ENCODE assay signal across 9 cellular contexts in genomic region chr2:85648619-85649018, GRCh38. TPM values are rescaled to one million over a fixed set of nuclear protein-coding genes. Genes with fewer than 3 reads are reported as not detected.
DNase-seq lines count a peak whose midpoint lies in the region; ATAC-seq lines count a peak whose summit lies in the region.
"Had no signal": no experiment of that assay in that cellular context is flagged by ENCODE, and none has a peak within 500 bp of the region (broad histone marks: within the 10 kb centered on the region; RNA-seq: fewer than 3 reads in every experiment).

No MANE protein-coding gene starts in this region.

- DNase-seq in NCI-H82 (lab: John Stamatoyannopoulos, UW) (peak; percentile 48), NCI-H82 treated with DMSO at 0.1 percent for 48 hours (lab: John Stamatoyannopoulos, UW; ENCODE audit: unreplicated experiment) (no peak), Karpas-422 (peak; percentile 77), astrocyte of the hippocampus (ENCODE audit: low read depth, low spot score) (peak; percentile 54), myocyte (ENCODE audit: low read depth) (peak; percentile 50), NOMO-1 treated with DMSO at 0.1 percent for 48 hours (lab: John Stamatoyannopoulos, UW; ENCODE audit: unreplicated experiment) (no peak)
- DNase-seq: activated T-cell treated with anti-CD3 and anti-CD28 coated beads, Interleukin-2, amount 50 U/mL, for 4 hours had no signal

- no peaks in the 10 kb centered on the region for H3K9me3 ChIP-seq in Karpas-422 (ENCODE audit: low read length)

- no peaks in the 10 kb centered on the region for H4K20me1 ChIP-seq in Karpas-422 (ENCODE audit: insufficient read depth, low read depth, low read length)

- no peak overlapping the region for H2AFZ ChIP-seq in Karpas-422 (ENCODE audit: low read length)

- no peaks in the 10 kb centered on the region for H3K9me2 ChIP-seq in Karpas-422 (replicated peaks; ENCODE audit: insufficient read depth, low read length)

- H3K4me1 ChIP-seq in Karpas-422 (ENCODE audit: low read length), result no peaks in the 10 kb centered on the region

- H3K27me3 ChIP-seq in Karpas-422 (ENCODE audit: low read length), result no peaks in the 10 kb centered on the region

- H3K36me3 ChIP-seq in Karpas-422 (ENCODE audit: insufficient read depth, low read length), result peaks cover 74% of the 10 kb centered on the region

- peaks cover 8% of the 10 kb centered on the region; the same call in 1 of the 2 replicates for H3K79me2 ChIP-seq in Karpas-422 (ENCODE audit: low read length)

- no peak overlapping the region for H3K4me2 ChIP-seq in Karpas-422 (ENCODE audit: low read depth, low read length, poor library complexity, severe bottlenecking)

- H3K9ac ChIP-seq in Karpas-422 (ENCODE audit: low read length), result no peak overlapping the region

- ATAC-seq in HG03039 (IDR thresholded peaks at IDR 0.05; ENCODE audit: unreplicated experiment), result no peak
- no peak for ATAC-seq in HG03159 (IDR thresholded peaks at IDR 0.05; ENCODE audit: unreplicated experiment)

- H3K27ac ChIP-seq in Karpas-422 (ENCODE audit: low read length), result no peak overlapping the region

- H3K4me3 ChIP-seq in Karpas-422 (ENCODE audit: low read length), result no peak overlapping the region

RNA-seq across cellular contexts. Expression of gene SFTPB, which starts 19.4 kb away (rescaled TPM):
- total RNA-seq in Karpas-422 (2014; rRNA removed; shearing (Covaris generic); ENCODE audit: low replicate concordance), result not detected in 2 replicates
- total RNA-seq in myocyte, result not detected in 2 replicates
- 0.08 TPM for polyA plus RNA-seq in myocyte (2012)

RNA-seq across cellular contexts. Expression of gene USP39, which starts 32.6 kb away (rescaled TPM):
- 111 and 118 TPM in 2 replicates for total RNA-seq in Karpas-422 (2014; rRNA removed; shearing (Covaris generic); ENCODE audit: low replicate concordance)
- total RNA-seq in myocyte, result 47.7 and 81.2 TPM in 2 replicates
- polyA plus RNA-seq in myocyte (2012), result 68.4 TPM

RNA-seq across cellular contexts. Expression of gene C2orf68, which starts 36.8 kb away (rescaled TPM):
- 69.1 and 111 TPM in 2 replicates for total RNA-seq in Karpas-422 (2014; rRNA removed; shearing (Covaris generic); ENCODE audit: low replicate concordance)
- total RNA-seq in myocyte, result 20.2 and 28.5 TPM in 2 replicates
- 45.2 TPM for polyA plus RNA-seq in myocyte (2012)

RNA-seq across cellular contexts. Expression of gene GNLY, which starts 45.5 kb away (rescaled TPM):
- total RNA-seq in Karpas-422 (2014; rRNA removed; shearing (Covaris generic); ENCODE audit: low replicate concordance), result not detected in 2 replicates
- total RNA-seq in myocyte, result 1.4 TPM in 1 of 2 replicates, not detected in the other
- 0.14 TPM for polyA plus RNA-seq in myocyte (2012)

RNA-seq across cellular contexts. Expression of gene TMEM150A, which starts 46.1 kb away (rescaled TPM):
- total RNA-seq in Karpas-422 (2014; rRNA removed; shearing (Covaris generic); ENCODE audit: low replicate concordance), result 13.3 and 17.2 TPM in 2 replicates
- 22.7 and 24.9 TPM in 2 replicates for total RNA-seq in myocyte
- 66.8 TPM for polyA plus RNA-seq in myocyte (2012)

Comparison
In these comparisons a context has a peak if more than half of its experiments do, and no peak if none do; other contexts are left out.
1. DNase-seq: peak in NCI-H82 (single experiment), Karpas-422 (single experiment), astrocyte of the hippocampus (single experiment) and myocyte (single experiment); none in NCI-H82 treated with DMSO at 0.1 percent for 48 hours (single experiment) and NOMO-1 treated with DMSO at 0.1 percent for 48 hours (single experiment).